8 cellular contexts compared by ENCODE assay signal in genomic region chr6:168884050-168884645, GRCh38.
DNase-seq lines count a peak whose midpoint lies in the region; ATAC-seq, FAIRE-seq and TF ChIP-seq lines count a peak whose summit lies in the region.

No MANE protein-coding gene starts in this region.

- H3K9me3 Mint-ChIP-seq in CD4-positive, alpha-beta T cell, result no peaks in the 10 kb centered on the region
- no peaks in the 10 kb centered on the region for H3K9me3 Mint-ChIP-seq in activated T-cell treated with anti-CD3 and anti-CD28 coated beads, Interleukin-2, amount 50 U/mL, for 72 hours

- peaks cover 11% of the 10 kb centered on the region for H3K4me1 Mint-ChIP-seq in CD4-positive, alpha-beta T cell (ENCODE audit: low read depth)
- peaks cover 9% of the 10 kb centered on the region for H3K4me1 Mint-ChIP-seq in activated T-cell treated with anti-CD3 and anti-CD28 coated beads, Interleukin-2, amount 50 U/mL, for 72 hours (ENCODE audit: low read depth)

- ATAC-seq in CD4-positive, alpha-beta T cell (ENCODE audit: poor library complexity), result peak; percentile 77
- ATAC-seq in GM21737 (IDR thresholded peaks at IDR 0.05; ENCODE audit: unreplicated experiment) (peak; percentile 41), lower lobe of right lung (peak; percentile 5 to 50)
- peak; percentile 53 to 75 for ATAC-seq in activated T-cell treated with anti-CD3 and anti-CD28 coated beads, Interleukin-2, amount 50 U/mL, for 72 hours (replicated peaks in 1 of 2)

- no peaks in the 10 kb centered on the region for H3K79me2 ChIP-seq in SK-N-SH (ENCODE audit: insufficient read depth)

- H3K4me1 ChIP-seq in lower lobe of right lung (peaks cover 10% of the 10 kb centered on the region), SK-N-SH (ENCODE audit: control insufficient read depth in 1 of 2, insufficient read depth in 2 of 2, low read depth in 1 of 2, low read length in 1 of 2) (peaks cover 0 to 3% of the 10 kb centered on the region in 2 experiments; a peak in 1 of 4 replicates)

- no peak for TF ChIP-seq CTCF in CD4-positive, alpha-beta T cell (IDR thresholded peaks at IDR 0.05)
- TF ChIP-seq CTCF in lower lobe of right lung (IDR thresholded peaks at IDR 0.05), result no peak
- TF ChIP-seq CTCF in SK-N-SH (IDR thresholded peaks at IDR 0.05), result no peak

- no peak for TF ChIP-seq RAD21 in SK-N-SH (IDR thresholded peaks at IDR 0.05; ENCODE audit: low read length)

- no peak for TF ChIP-seq POLR2A in H54 (IDR thresholded peaks at IDR 0.05; ENCODE audit: low read depth, low read length)

- intact Hi-C loops in CD4-positive, alpha-beta T cell (cut with DNase I, micrococcal nuclease), result loop anchor here (1.0 kb wide), 1 partner anchor 514 kb away; no protein-coding TSS in a partner anchor
- intact Hi-C loops in lower lobe of right lung (cut with DNase I), result loop anchor here (10.0 kb wide), 1 partner anchor 519 kb away; no protein-coding TSS in a partner anchor

- no peak overlapping the region; the same call in 1 of the 2 replicates for H2AFZ ChIP-seq in SK-N-SH (ENCODE audit: low read depth)

- H3K4me3 Mint-ChIP-seq in CD4-positive, alpha-beta T cell, result peak overlapping the region; percentile 88
- H3K4me3 Mint-ChIP-seq in activated T-cell treated with anti-CD3 and anti-CD28 coated beads, Interleukin-2, amount 50 U/mL, for 72 hours, result peak overlapping the region; percentile 78 to 91

- H3K27me3 Mint-ChIP-seq in CD4-positive, alpha-beta T cell, result no peaks in the 10 kb centered on the region
- no peaks in the 10 kb centered on the region for H3K27me3 Mint-ChIP-seq in activated T-cell treated with anti-CD3 and anti-CD28 coated beads, Interleukin-2, amount 50 U/mL, for 72 hours (ENCODE audit: low read depth)

- H3K9me2 ChIP-seq in SK-N-SH, result no peaks in the 10 kb centered on the region

- CTCF ChIA-PET in CD4-positive, alpha-beta T cell (lab: Charles Lee), result no interaction called here
- CTCF ChIA-PET in SK-N-SH (lab: Yijun Ruan, JAX), result interaction anchor here (1.0 to 6.4 kb wide), 4 partner anchors 8 to 514 kb away, joined by 3 to 44 read pairs (median 4); no protein-coding TSS in a partner anchor

- H3K9ac ChIP-seq in SK-N-SH, result no peak overlapping the region

- no peak for TF ChIP-seq EP300 in SK-N-SH (IDR thresholded peaks at IDR 0.05; ENCODE audit: borderline replicate concordance in 1 of 2, low read depth in 1 of 2, low read length in 1 of 2)

- 84% methylated on average over 21 of the region's 21 CpGs for WGBS in SK-N-SH (ENCODE audit: low lambda C conversion rate)

- POLR2A ChIA-PET in CD4-positive, alpha-beta T cell (lab: Charles Lee), result no interaction called here
- POLR2A ChIA-PET in SK-N-SH (lab: Yijun Ruan, JAX), result no interaction called here

- H3K9me3 ChIP-seq in CD4-positive, alpha-beta T cell (ENCODE audit: control insufficient read depth, low read length), result no peaks in the 10 kb centered on the region
- H3K9me3 ChIP-seq in lower lobe of right lung (no peaks in the 10 kb centered on the region), SK-N-SH (no peaks in the 10 kb centered on the region)

- no peaks in the 10 kb centered on the region for H4K20me1 ChIP-seq in SK-N-SH (ENCODE audit: insufficient read depth)

- H3K4me2 ChIP-seq in SK-N-SH, result no peak overlapping the region

- no peaks in the 10 kb centered on the region for H3K27me3 ChIP-seq in CD4-positive, alpha-beta T cell (ENCODE audit: control insufficient read depth, insufficient read depth, low read length)
- H3K27me3 ChIP-seq in lower lobe of right lung (ENCODE audit: low read depth) (peaks cover 11% of the 10 kb centered on the region), SK-N-SH (ENCODE audit: insufficient read depth) (no peaks in the 10 kb centered on the region)

- peak overlapping the region; percentile 14 for H3K27ac ChIP-seq in CD4-positive, alpha-beta T cell (ENCODE audit: low read depth, low read length)
- H3K27ac ChIP-seq in lower lobe of right lung (no peak overlapping the region), SK-N-SH (ENCODE audit: low read depth in 2 of 2, low read length in 1 of 2) (no peak overlapping the region)

- no peaks in the 10 kb centered on the region for H3K36me3 Mint-ChIP-seq in CD4-positive, alpha-beta T cell (ENCODE audit: low read depth)
- no peaks in the 10 kb centered on the region for H3K36me3 Mint-ChIP-seq in activated T-cell treated with anti-CD3 and anti-CD28 coated beads, Interleukin-2, amount 50 U/mL, for 72 hours (ENCODE audit: insufficient read depth in 2 of 2)

- H3K36me3 ChIP-seq in lower lobe of right lung (no peaks in the 10 kb centered on the region), SK-N-SH (replicated peaks in 1 of 2; ENCODE audit: control insufficient read depth in 1 of 2, insufficient read depth in 2 of 2, low read length in 1 of 2) (no peaks in the 10 kb centered on the region)

- DNase-seq in CD4-positive, alpha-beta T cell, result peak in 4 of 10 experiments; percentile 16 to 51 (median 36)
- no peak for DNase-seq in activated T-cell treated with anti-CD3 and anti-CD28 coated beads, Interleukin-2, amount 50 U/mL, for 72 hours
- DNase-seq in lower lobe of right lung (no peak), SK-N-SH (no peak), NCI-H2227 treated with DMSO at 0.1 percent for 48 hours (lab: John Stamatoyannopoulos, UW) (no peak), H54 (ENCODE audit: insufficient read length, low spot score) (no peak), NCI-H345 treated with DMSO at 0.1 percent for 48 hours (lab: John Stamatoyannopoulos, UW; ENCODE audit: unreplicated experiment) (no peak)

- H3K4me3 ChIP-seq in lower lobe of right lung, result peak overlapping the region; percentile 45
- H3K4me3 ChIP-seq in SK-N-SH (ENCODE audit: low read depth in 2 of 2, low read length in 1 of 2), result no peak overlapping the region

- no peak for FAIRE-seq in H54 (lab: Jason Lieb, UNC)

- no peaks in the 10 kb centered on the region for H3F3A ChIP-seq in SK-N-SH (replicated peaks; ENCODE audit: insufficient read depth)

- H3K27ac Mint-ChIP-seq in CD4-positive, alpha-beta T cell, result peak overlapping the region; percentile 89
- peak overlapping the region; percentile 76 for H3K27ac Mint-ChIP-seq in activated T-cell treated with anti-CD3 and anti-CD28 coated beads, Interleukin-2, amount 50 U/mL, for 72 hours

TF ChIP-seq in SK-N-SH, 30 proteins besides CTCF, POLR2A, EP300 and RAD21:
- no peak for TF ChIP-seq PBX3 (IDR thresholded peaks at IDR 0.05)
- no peak for TF ChIP-seq MXI1 (IDR thresholded peaks at IDR 0.05; ENCODE audit: low read depth, low read length)
- TF ChIP-seq GATA2 (CRISPR knock-in tag; IDR thresholded peaks at IDR 0.05), result no peak
- no peak for TF ChIP-seq FOSL2 (IDR thresholded peaks at IDR 0.05; ENCODE audit: borderline replicate concordance, low read depth)
- TF ChIP-seq IRF3 (IDR thresholded peaks at IDR 0.05; ENCODE audit: low read depth, low read length), result no peak
- no peak for TF ChIP-seq POLR2AphosphoS5 (IDR thresholded peaks at IDR 0.05; ENCODE audit: low read depth, low read length)
- TF ChIP-seq MAX (IDR thresholded peaks at IDR 0.05; ENCODE audit: low read depth), result no peak
- no peak for TF ChIP-seq NFIC (IDR thresholded peaks at IDR 0.05; ENCODE audit: borderline replicate concordance)
